ENCODE assay signal across 26 cellular contexts in the genomic region with DNA sequence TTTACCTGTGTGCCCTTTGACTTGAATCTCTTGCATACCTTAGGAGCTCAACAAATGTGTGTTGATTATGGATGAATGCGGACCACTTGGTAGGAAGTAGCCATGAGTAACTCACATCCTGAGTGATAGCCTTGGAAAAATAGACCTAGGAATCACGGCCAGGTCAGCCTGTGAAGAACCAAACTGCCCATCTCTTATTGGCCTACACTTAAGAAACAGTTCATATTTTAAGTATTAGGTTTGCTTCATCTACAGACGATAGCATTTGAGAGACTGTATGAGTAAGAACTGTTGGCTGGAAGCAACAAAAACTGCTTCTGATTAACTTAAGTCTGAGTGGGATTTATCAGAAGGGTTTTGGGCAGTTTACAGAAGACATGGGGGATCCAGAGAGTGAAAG.
DNase-seq lines count a peak whose midpoint lies in the region; ATAC-seq and TF ChIP-seq lines count a peak whose summit lies in the region.
"Had no signal": no experiment of that assay in that cellular context is flagged by ENCODE, and none has a peak within 500 bp of the region (broad histone marks: within the 10 kb centered on the region; RNA-seq: fewer than 3 reads in every experiment).

No MANE protein-coding gene starts in this region.

- H3K4me1 ChIP-seq in vagina, result no peaks in the 10 kb centered on the region
- H3K4me1 ChIP-seq: adrenal gland, esophagus squamous epithelium, left ventricle myocardium inferior, right lobe of liver, tibial nerve had no signal

- DNase-seq in AG20443 (ENCODE audit: low spot score) (peak; percentile 44), HS-5 (ENCODE audit: low read depth) (peak; percentile 18), fibroblast of mammary gland (ENCODE audit: low read depth) (peak; percentile 74), skeletal muscle cell (ENCODE audit: low read depth) (peak; percentile 64), vagina (ENCODE audit: extremely low spot score in 2 of 2) (no peak), NCI-H446 treated with DMSO at 0.1 percent for 48 hours (lab: John Stamatoyannopoulos, UW) (no peak)
- DNase-seq: activated CD4-positive, alpha-beta T cell treated with anti-CD3 and anti-CD28 coated beads, Interleukin-2, amount 50 U/mL, for 48 hours; activated naive CD4-positive, alpha-beta T cell; activated T-cell treated with anti-CD3 and anti-CD28 coated beads, Interleukin-2, amount 50 U/mL, for 72 hours; adrenal gland; CD8-positive, alpha-beta T cell; dorsolateral prefrontal cortex; esophagus squamous epithelium; glutamatergic neuron; H9; islet precursor cell; Kasumi-1; left ventricle myocardium inferior; NCI-H1417 treated with DMSO at 0.1 percent for 48 hours; NCI-H2081; NCI-H526; NK-92 treated with Interleukin-12 subunit alpha and Interleukin-12 subunit beta, amount 100 ng/mL, for 24 hours; right lobe of liver; stimulated activated CD4-positive, alpha-beta T cell treated with anti-CD3 and anti-CD28 coated beads, Interleukin-4, amount 100 ng/mL, for 1 hour had no signal

- H3K27me3 ChIP-seq in vagina, result no peaks in the 10 kb centered on the region
- H3K27me3 ChIP-seq: right lobe of liver, tibial nerve had no signal

- TF ChIP-seq CTCF in fibroblast of mammary gland (conservative IDR thresholded peaks at IDR 0.05; ENCODE audit: control insufficient read depth, insufficient read depth, low read depth, low read length) (no peak), vagina (IDR thresholded peaks at IDR 0.05) (no peak)

- TF ChIP-seq POLR2A in vagina (IDR thresholded peaks at IDR 0.05), result no peak

- no peaks in the 10 kb centered on the region for H3K9me3 ChIP-seq in vagina
- H3K9me3 ChIP-seq: adrenal gland, right lobe of liver had no signal

- intact Hi-C loops in vagina (cut with DNase I), result no loop called here

- H3K4me3 ChIP-seq in fibroblast of mammary gland (ENCODE audit: control insufficient read depth, low read depth, low read length) (no peak overlapping the region), skeletal muscle cell (ENCODE audit: low read depth, low read length) (no peak overlapping the region), vagina (no peak overlapping the region)
- H3K4me3 ChIP-seq: adrenal gland, dorsolateral prefrontal cortex, esophagus squamous epithelium, left ventricle myocardium inferior, right lobe of liver, tibial nerve had no signal

- ATAC-seq in HG03442 (IDR thresholded peaks at IDR 0.05; ENCODE audit: unreplicated experiment), result no peak
- ATAC-seq: activated T-cell treated with anti-CD3 and anti-CD28 coated beads, Interleukin-2, amount 50 U/mL, for 72 hours; CD8-positive, alpha-beta T cell; right lobe of liver had no signal

- H3K27ac ChIP-seq in vagina, result no peak overlapping the region
- H3K27ac ChIP-seq: adrenal gland, dorsolateral prefrontal cortex, esophagus squamous epithelium, left ventricle myocardium inferior, right lobe of liver, tibial nerve had no signal

- no peaks in the 10 kb centered on the region for H3K36me3 ChIP-seq in vagina
- H3K36me3 ChIP-seq: adrenal gland, esophagus squamous epithelium, left ventricle myocardium inferior, right lobe of liver, tibial nerve had no signal

Comparison
In these comparisons a context has a peak if more than half of its experiments do, and no peak if none do; other contexts are left out.
1. DNase-seq: peak in AG20443 (single experiment), HS-5 (single experiment), fibroblast of mammary gland (single experiment) and skeletal muscle cell (single experiment); none in vagina (0 of 2) and NCI-H446 treated with DMSO at 0.1 percent for 48 hours (single experiment).